9 cellular contexts compared by ENCODE assay signal in genomic region chr12:40691913-40692616, GRCh38. TPM values are rescaled to one million over a fixed set of nuclear protein-coding genes. Genes with fewer than 3 reads are reported as not detected.
A peak's percentile ranks its signal among the peaks of the same experiment; 100 is the strongest.
DNase-seq lines count a peak whose midpoint lies in the region; ATAC-seq and TF ChIP-seq lines count a peak whose summit lies in the region.
"Had no signal": no experiment of that assay in that cellular context is flagged by ENCODE, and none has a peak within 500 bp of the region (broad histone marks: within the 10 kb centered on the region; RNA-seq: fewer than 3 reads in every experiment).

Gene CNTN1 (plus strand): TSS chr12:40692439.

- H3K27me3 ChIP-seq in adipocyte (replicated peaks; ENCODE audit: control insufficient read depth, insufficient read depth, low read length) (no peaks in the 10 kb centered on the region), heart right ventricle (peaks cover 0 to 45% (median 33%) of the 10 kb centered on the region in 7 donors), trophoblast cell (ENCODE audit: insufficient read depth, low read length) (peaks cover 5% of the 10 kb centered on the region)

- no peak within 1 kb of the TSS for H3K14ac ChIP-seq in trophoblast cell (ENCODE audit: low read length)

- H2BK120ac ChIP-seq in trophoblast cell (ENCODE audit: insufficient read depth, low read length, poor library complexity): no peak within 1 kb of the TSS

- WGBS in heart right ventricle, 2 donors: 8% methylated on average over 22 of the region's 22 CpGs
- no CpG with 5 or more reads among the region's 22 CpGs for WGBS in trophoblast cell (ENCODE audit: extremely low coverage, insufficient coverage, insufficient read length)

- H3K4me3 Mint-ChIP-seq in stimulated activated effector memory CD8-positive, alpha-beta T cell treated with anti-CD3 and anti-CD28 coated beads, Interleukin-12 subunit alpha, Interleukin-12 subunit beta, amount 100 ng/mL, for 72 hours: no peak within 1 kb of the TSS

- H3K79me2 ChIP-seq in trophoblast cell (ENCODE audit: control insufficient read depth, insufficient read depth, low read length, poor library complexity): no peaks in the 10 kb centered on the region

- no peaks in the 10 kb centered on the region for H3K79me1 ChIP-seq in trophoblast cell (ENCODE audit: low read length)

- H4K8ac ChIP-seq in trophoblast cell (ENCODE audit: low read depth, low read length): no peak within 1 kb of the TSS

- H3K18ac ChIP-seq in trophoblast cell (ENCODE audit: low read length): no peak within 1 kb of the TSS

- no peaks in the 10 kb centered on the region for H3K4me1 Mint-ChIP-seq in stimulated activated effector memory CD8-positive, alpha-beta T cell treated with anti-CD3 and anti-CD28 coated beads, Interleukin-12 subunit alpha, Interleukin-12 subunit beta, amount 100 ng/mL, for 72 hours

- H3K9ac ChIP-seq in adipocyte (ENCODE audit: low read length) (peak within 1 kb of the TSS; percentile 42), trophoblast cell (ENCODE audit: low read length) (no peak within 1 kb of the TSS)

- intact Hi-C loops in heart right ventricle (cut with DNase I): no loop called here

- DNase-seq in HK-2 (ENCODE audit: unreplicated experiment) (peak; percentile 41), adipocyte (ENCODE audit: low read depth) (peak; percentile 7), heart right ventricle (no peak), trophoblast cell (no peak), NCI-H2196 (lab: John Stamatoyannopoulos, UW; ENCODE audit: unreplicated experiment) (no peak)
- DNase-seq in stimulated activated effector memory CD8-positive, alpha-beta T cell treated with anti-CD3 and anti-CD28 coated beads, Interleukin-12 subunit alpha, Interleukin-12 subunit beta, amount 100 ng/mL, for 72 hours (ENCODE audit: low spot score in 2 of 2): no peak

- H3K36me3 Mint-ChIP-seq in stimulated activated effector memory CD8-positive, alpha-beta T cell treated with anti-CD3 and anti-CD28 coated beads, Interleukin-12 subunit alpha, Interleukin-12 subunit beta, amount 100 ng/mL, for 72 hours: no peaks in the 10 kb centered on the region

- H4K91ac ChIP-seq in trophoblast cell (ENCODE audit: low read depth, low read length): no peak within 1 kb of the TSS

- no peaks in the 10 kb centered on the region for H3K9me3 Mint-ChIP-seq in stimulated activated effector memory CD8-positive, alpha-beta T cell treated with anti-CD3 and anti-CD28 coated beads, Interleukin-12 subunit alpha, Interleukin-12 subunit beta, amount 100 ng/mL, for 72 hours

- peak within 1 kb of the TSS; percentile 89 for H3K4me3 ChIP-seq in adipocyte (ENCODE audit: low read length)
- peak within 1 kb of the TSS; percentile 11 to 46 (median 35) for H3K4me3 ChIP-seq in heart right ventricle
- peak within 1 kb of the TSS; percentile 69 for H3K4me3 ChIP-seq in trophoblast cell (ENCODE audit: low read depth, low read length)

- H3K4ac ChIP-seq in trophoblast cell (ENCODE audit: low read depth, low read length): no peak within 1 kb of the TSS

- peak within 1 kb of the TSS; percentile 39 for H2AFZ ChIP-seq in trophoblast cell (ENCODE audit: insufficient read depth, low read length, poor library complexity)

- H3K4me2 ChIP-seq in trophoblast cell (ENCODE audit: low read length): peak within 1 kb of the TSS; percentile 90

- H2BK12ac ChIP-seq in trophoblast cell (ENCODE audit: low read length): no peak within 1 kb of the TSS

- ATAC-seq in GM18868 (IDR thresholded peaks at IDR 0.05; ENCODE audit: unreplicated experiment) (peak; percentile 90), heart right ventricle (peak in 1 of 8 donors; percentile 74), GM21423 (IDR thresholded peaks at IDR 0.05; ENCODE audit: unreplicated experiment) (no peak)
- no peak for ATAC-seq in stimulated activated effector memory CD8-positive, alpha-beta T cell treated with anti-CD3 and anti-CD28 coated beads, Interleukin-12 subunit alpha, Interleukin-12 subunit beta, amount 100 ng/mL, for 72 hours

- no peak within 1 kb of the TSS for H3K27ac Mint-ChIP-seq in stimulated activated effector memory CD8-positive, alpha-beta T cell treated with anti-CD3 and anti-CD28 coated beads, Interleukin-12 subunit alpha, Interleukin-12 subunit beta, amount 100 ng/mL, for 72 hours

- H3K27ac ChIP-seq in heart right ventricle: no peak within 1 kb of the TSS
- H3K27ac ChIP-seq in trophoblast cell (ENCODE audit: low read depth, low read length): no peak within 1 kb of the TSS

- H3K4me1 ChIP-seq in adipocyte (ENCODE audit: control insufficient read depth, insufficient read depth, low read length) (peaks cover 17% of the 10 kb centered on the region), heart right ventricle (peaks cover 0 to 15% (median 9%) of the 10 kb centered on the region in 9 donors), trophoblast cell (ENCODE audit: control insufficient read depth in 1 of 2, insufficient read depth in 2 of 2, low read length in 2 of 2) (peaks cover 6 to 11% of the 10 kb centered on the region in 2 experiments)

- no peaks in the 10 kb centered on the region for H3K9me3 ChIP-seq in adipocyte (ENCODE audit: control insufficient read depth, low read length)
- H3K9me3 ChIP-seq in heart right ventricle: no peaks in the 10 kb centered on the region
- no peaks in the 10 kb centered on the region for H3K9me3 ChIP-seq in trophoblast cell (ENCODE audit: insufficient read depth, low read depth, low read length)

- TF ChIP-seq CTCF in heart right ventricle (IDR thresholded peaks at IDR 0.05): no peak

- H4K12ac ChIP-seq in trophoblast cell (ENCODE audit: low read depth, low read length): no peak within 1 kb of the TSS

- no peak within 1 kb of the TSS for H2BK5ac ChIP-seq in trophoblast cell (ENCODE audit: low read depth, low read length, poor library complexity)

- H3K23ac ChIP-seq in trophoblast cell (ENCODE audit: low read length): no peak within 1 kb of the TSS

- no peaks in the 10 kb centered on the region for H3K36me3 ChIP-seq in adipocyte (ENCODE audit: control insufficient read depth, insufficient read depth, low read length, severe bottlenecking)
- no peaks in the 10 kb centered on the region for H3K36me3 ChIP-seq in heart right ventricle
- no peaks in the 10 kb centered on the region for H3K36me3 ChIP-seq in trophoblast cell (ENCODE audit: control insufficient read depth in 1 of 2, insufficient read depth in 2 of 2, low read length in 2 of 2)

- no peak within 1 kb of the TSS for H2AK5ac ChIP-seq in trophoblast cell (ENCODE audit: low read length)

RNA-seq across cellular contexts. Expression of gene CNTN1, which starts in this region (rescaled TPM):
- under 1 TPM in 9 of 10 donors, not detected in 1; 0.07 to 0.90 (median 0.24) TPM for total RNA-seq in heart right ventricle
- polyA plus RNA-seq in heart right ventricle: under 1 TPM; 0.07 to 0.15 TPM
- polyA plus RNA-seq in trophoblast cell (2013): 0.22 and 0.28 TPM in 2 replicates
- total RNA-seq: LHCN-M2 had no signal

Comparison
In these comparisons a context has a peak if more than half of its experiments do, and no peak if none do; other contexts are left out.
1. DNase-seq: peak in HK-2 (single experiment) and adipocyte (single experiment); none in heart right ventricle (0 of 2), trophoblast cell (0 of 2), stimulated activated effector memory CD8-positive, alpha-beta T cell treated with anti-CD3 and anti-CD28 coated beads, Interleukin-12 subunit alpha, Interleukin-12 subunit beta, amount 100 ng/mL, for 72 hours (0 of 2) and NCI-H2196 (single experiment).
2. H3K4me3 ChIP-seq: peak in every context shown above with its lines; median percentile 89 in adipocyte; 69 in trophoblast cell; 35 in heart right ventricle.